In the genomic region with DNA sequence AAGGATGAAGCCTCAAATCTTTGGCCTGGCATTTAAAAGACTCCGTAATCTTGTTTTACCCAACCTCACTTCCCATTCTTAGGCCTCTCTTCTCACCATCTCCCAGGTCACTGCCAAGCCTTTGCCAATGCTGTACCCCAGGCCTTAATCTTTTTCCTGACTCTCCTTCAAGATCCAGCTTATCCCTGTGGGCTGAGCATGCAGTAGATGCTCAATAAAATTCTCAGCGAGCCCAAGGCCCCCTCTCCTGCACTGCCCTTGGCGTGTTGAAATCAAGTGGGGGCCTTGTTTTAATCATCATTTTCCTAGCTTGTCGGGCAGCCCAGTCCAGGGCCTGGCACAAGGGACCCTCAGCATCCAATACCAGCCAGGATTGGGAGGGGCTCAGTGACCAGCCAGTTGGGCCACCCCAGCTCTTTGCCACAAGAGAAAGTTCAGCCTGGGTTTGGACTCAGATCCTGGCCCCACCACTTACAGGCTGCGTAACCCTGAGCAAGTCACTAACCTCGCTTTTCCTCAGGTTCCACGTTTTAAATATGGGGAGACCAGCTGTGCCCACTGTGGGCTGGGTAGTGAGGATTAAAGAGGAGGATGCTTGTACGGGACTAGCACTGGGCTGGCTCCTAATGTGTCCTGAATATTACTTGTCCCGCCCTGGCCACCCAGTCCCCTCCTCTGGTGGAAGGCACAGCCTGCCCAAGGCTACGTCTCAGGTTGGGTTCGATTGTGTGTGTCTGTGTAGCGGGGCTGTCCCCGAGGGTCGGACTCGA, we compare ENCODE assay signal across 8 cellular contexts. TPM values are rescaled to one million over a fixed set of nuclear protein-coding genes. Genes with fewer than 3 reads are reported as not detected.
DNase-seq lines count a peak whose midpoint lies in the region; ATAC-seq, FAIRE-seq and TF ChIP-seq lines count a peak whose summit lies in the region.

No MANE protein-coding gene starts in this region.

- no peak for DNase-seq in T-helper 1 cell
- DNase-seq in adrenal gland, result no peak
- DNase-seq in right lobe of liver, result peak in 1 of 3 donors; percentile 53
- peak in 1 of 2 donors; percentile 8 for DNase-seq in thyroid gland
- no peak for DNase-seq in NCI-H446 (lab: John Stamatoyannopoulos, UW)
- DNase-seq in D721Med (ENCODE audit: insufficient read length, low spot score), result no peak

- ATAC-seq in right lobe of liver (no peak), HG03460 (IDR thresholded peaks at IDR 0.05; ENCODE audit: unreplicated experiment) (no peak)

- H3K4me1 ChIP-seq in adrenal gland (replicated peaks in 1 of 2) (peaks cover 0 to 35% of the 10 kb centered on the region in 2 donors), right lobe of liver (peaks cover 0 to 7% (median 0%) of the 10 kb centered on the region in 4 donors), thyroid gland (peaks cover 9 to 22% of the 10 kb centered on the region in 2 donors)

- H3K27me3 ChIP-seq in adrenal gland (no peaks in the 10 kb centered on the region), right lobe of liver (no peaks in the 10 kb centered on the region), thyroid gland (no peaks in the 10 kb centered on the region)

- no peaks in the 10 kb centered on the region for H3K27me3 Mint-ChIP-seq in T-helper 1 cell treated with Interleukin-12 subunit alpha and Interleukin-12 subunit beta and Interleukin-4 antibody, amounts not matched to agents 30 μg/mL and 1 μg/mL, for 36 hours (ENCODE audit: low read depth)

- peak overlapping the region; percentile 48 to 100 (median 93) for H3K27ac ChIP-seq in adrenal gland
- peak overlapping the region; percentile 61 to 96 (median 65) for H3K27ac ChIP-seq in right lobe of liver
- peak overlapping the region; percentile 57 to 96 (median 69) for H3K27ac ChIP-seq in thyroid gland

- peak overlapping the region; percentile 76 for H3K27ac Mint-ChIP-seq in T-helper 1 cell treated with Interleukin-12 subunit alpha and Interleukin-12 subunit beta and Interleukin-4 antibody, amounts not matched to agents 30 μg/mL and 1 μg/mL, for 36 hours

- H3K4me3 ChIP-seq in adrenal gland (peak overlapping the region in 2 of 4 donors; percentile 41 to 98), right lobe of liver (peak overlapping the region; percentile 48 to 99 (median 53)), thyroid gland (replicated peaks in 1 of 3) (peak overlapping the region in 2 of 3 donors; percentile 61 to 85)

- no peak for FAIRE-seq in D721Med (lab: Jason Lieb, UNC)

- peaks cover 11% of the 10 kb centered on the region for H3K4me1 Mint-ChIP-seq in T-helper 1 cell treated with Interleukin-12 subunit alpha and Interleukin-12 subunit beta and Interleukin-4 antibody, amounts not matched to agents 30 μg/mL and 1 μg/mL, for 36 hours (ENCODE audit: low read depth)

- peak overlapping the region; percentile 90 for H3K4me3 Mint-ChIP-seq in T-helper 1 cell treated with Interleukin-12 subunit alpha and Interleukin-12 subunit beta and Interleukin-4 antibody, amounts not matched to agents 30 μg/mL and 1 μg/mL, for 36 hours

- no peak for TF ChIP-seq POLR2A in adrenal gland (IDR thresholded peaks at IDR 0.05)
- no peak for TF ChIP-seq POLR2A in right lobe of liver (IDR thresholded peaks at IDR 0.05)
- TF ChIP-seq POLR2A in thyroid gland (IDR thresholded peaks at IDR 0.05), result no peak

- no peaks in the 10 kb centered on the region for H3K9me3 ChIP-seq in adrenal gland (replicated peaks in 1 of 3)
- no peaks in the 10 kb centered on the region for H3K9me3 ChIP-seq in right lobe of liver
- H3K9me3 ChIP-seq in thyroid gland, result no peaks in the 10 kb centered on the region

- H3K9me3 Mint-ChIP-seq in T-helper 1 cell treated with Interleukin-12 subunit alpha and Interleukin-12 subunit beta and Interleukin-4 antibody, amounts not matched to agents 30 μg/mL and 1 μg/mL, for 36 hours, result no peaks in the 10 kb centered on the region

- intact Hi-C loops in adrenal gland (cut with DNase I), result loop anchor here in 1 of 2 donors (10.0 kb wide), 1 partner anchor 279 kb away; a partner anchor contains a TSS
- intact Hi-C loops in right lobe of liver (cut with DNase I), result no loop called here
- intact Hi-C loops in thyroid gland (cut with DNase I), result loop anchor here (5.0 to 10.0 kb wide), 2 partner anchors 191 to 279 kb away; a partner anchor contains a TSS

- peaks cover 9% of the 10 kb centered on the region for H3K36me3 Mint-ChIP-seq in T-helper 1 cell treated with Interleukin-12 subunit alpha and Interleukin-12 subunit beta and Interleukin-4 antibody, amounts not matched to agents 30 μg/mL and 1 μg/mL, for 36 hours (ENCODE audit: low read depth)

- no peak for TF ChIP-seq CTCF in adrenal gland (IDR thresholded peaks at IDR 0.05)
- no peak for TF ChIP-seq CTCF in right lobe of liver (IDR thresholded peaks at IDR 0.05)
- TF ChIP-seq CTCF in thyroid gland (IDR thresholded peaks at IDR 0.05), result no peak
- no peak for TF ChIP-seq CTCF in D721Med (IDR thresholded peaks at IDR 0.05; ENCODE audit: insufficient read depth, missing control alignments)

- 39 to 42% (median 40%) methylated on average over 15 of the region's 15 CpGs for WGBS in adrenal gland, 4 donors
- WGBS in right lobe of liver (ENCODE audit: insufficient coverage, low coverage, low lambda C conversion rate, missing lambda C conversion rate), result 96% methylated on average over 2 of the region's 15 CpGs
- 54 to 74% methylated on average over 9 to 12 of the region's 15 CpGs for WGBS in thyroid gland, 2 donors

- H3K36me3 ChIP-seq in adrenal gland (replicated peaks in 1 of 2), result peaks cover 0 to 6% of the 10 kb centered on the region in 2 donors
- H3K36me3 ChIP-seq in right lobe of liver, result peaks cover 0 to 3% (median 0%) of the 10 kb centered on the region in 4 donors
- H3K36me3 ChIP-seq in thyroid gland, result no peaks in the 10 kb centered on the region

RNA-seq across cellular contexts. Expression of a gene that starts 0.9 kb away (rescaled TPM):
- 100 to 1,000 TPM in 3 of 8 donors, 10 to 100 TPM in 5; 60.3 to 128 (median 85.1) TPM for total RNA-seq in adrenal gland
- 100 to 1,000 TPM in 1 of 3 donors, 10 to 100 TPM in 2; 50.6 to 116 (median 53.5) TPM for polyA plus RNA-seq in adrenal gland
- 10 to 100 TPM; 35.8 to 97.5 (median 59.1) TPM for total RNA-seq in right lobe of liver
- total RNA-seq in thyroid gland, result 100 to 1,000 TPM in 2 of 4 donors, 10 to 100 TPM in 2; 93.0 to 111 (median 103) TPM
